In genomic region chr1:118047650-118048224, GRCh38 we compare ENCODE assay signal across 18 cellular contexts.
DNase-seq lines count a peak whose midpoint lies in the region; ATAC-seq, FAIRE-seq and TF ChIP-seq lines count a peak whose summit lies in the region.
"Had no signal": no experiment of that assay in that cellular context is flagged by ENCODE, and none has a peak within 500 bp of the region (broad histone marks: within the 10 kb centered on the region; RNA-seq: fewer than 3 reads in every experiment).

No MANE protein-coding gene starts in this region.

- H3K27me3 ChIP-seq in H9 (ENCODE audit: insufficient read depth, low read length) (no peaks in the 10 kb centered on the region), IMR-90 (ENCODE audit: control insufficient read depth, insufficient read depth, low read length) (no peaks in the 10 kb centered on the region), neuronal stem cell (ENCODE audit: control insufficient read depth in 3 of 3, insufficient read depth in 3 of 3, low read depth in 1 of 3, low read length in 3 of 3) (no peaks in the 10 kb centered on the region), upper lobe of left lung (no peaks in the 10 kb centered on the region)

- TF ChIP-seq EP300 in upper lobe of left lung (IDR thresholded peaks at IDR 0.05), result no peak

- H2AK5ac ChIP-seq in H9 (ENCODE audit: insufficient read length, low read length) (no peak overlapping the region), IMR-90 (ENCODE audit: low read depth, low read length) (no peak overlapping the region), neuronal stem cell (ENCODE audit: low read depth, low read length) (peak overlapping the region; percentile 63)

- WGBS in H9 (ENCODE audit: extremely low coverage, insufficient read length, low lambda C conversion rate), result no CpG with 5 or more reads among the region's 3 CpGs
- WGBS in IMR-90 (ENCODE audit: extremely low coverage in 2 of 2, insufficient read length in 1 of 2), 2 experiments, result 63% methylated on average over 1 of the region's 3 CpGs; no CpG with 5 or more reads in 1 of the 2 experiments
- no CpG with 5 or more reads among the region's 3 CpGs for WGBS in neuronal stem cell (ENCODE audit: extremely low coverage in 2 of 2, insufficient read length in 2 of 2, insufficient replicate concordance in 1 of 2), 2 donors
- 100% methylated on average over 2 of the region's 3 CpGs; no CpG with 5 or more reads in 1 of the 2 donors for WGBS in upper lobe of left lung, 2 donors

- no peaks in the 10 kb centered on the region for H3K23me2 ChIP-seq in H9 (ENCODE audit: insufficient read length, low read depth, low read length, poor library complexity, severe bottlenecking)

- intact Hi-C loops in IMR-90 (cut with micrococcal nuclease), result no loop called here

- H3K4me1 ChIP-seq in H9 (ENCODE audit: insufficient read depth, low read length) (no peaks in the 10 kb centered on the region), IMR-90 (ENCODE audit: control insufficient read depth, insufficient read depth, low read length) (no peaks in the 10 kb centered on the region), neuronal stem cell (ENCODE audit: control insufficient read depth in 2 of 2, insufficient read depth in 1 of 2, low read depth in 1 of 2, low read length in 2 of 2) (no peaks in the 10 kb centered on the region), upper lobe of left lung (no peaks in the 10 kb centered on the region)

- in situ Hi-C loops in IMR-90 (cut with MboI; ENCODE audit: low sequenced_read_pairs), result no loop called here

- dilution Hi-C loops in IMR-90 (cut with HindIII; ENCODE audit: low sequenced_read_pairs, unreplicated experiment), result no loop called here

- no peak for ATAC-seq in IMR-90 (ENCODE audit: low read depth)
- ATAC-seq in upper lobe of left lung (ENCODE audit: low FRiP score in 2 of 2), result peak; percentile 14 to 30
- ATAC-seq: HCT116 had no signal

- TF ChIP-seq CTCF in H9 (conservative IDR thresholded peaks at IDR 0.05) (no peak), IMR-90 (conservative IDR thresholded peaks at IDR 0.05; ENCODE audit: low read depth, low read length) (no peak), upper lobe of left lung (IDR thresholded peaks at IDR 0.05) (no peak)

- H3K4me3 ChIP-seq in IMR-90 (ENCODE audit: insufficient read depth, low read depth, low read length), result no peak overlapping the region
- no peak overlapping the region for H3K4me3 ChIP-seq in neuronal stem cell (ENCODE audit: low read length in 2 of 2)
- H3K4me3 ChIP-seq in upper lobe of left lung, result no peak overlapping the region

- no peak overlapping the region for H3K27ac Mint-ChIP-seq in H9
- H3K27ac Mint-ChIP-seq in activated naive CD4-positive, alpha-beta T cell treated with anti-CD3 and anti-CD28 coated beads, Interleukin-2, amount 10 ng/mL, durations not matched to agents 7 days and 5 days, result no peak overlapping the region
- H3K27ac Mint-ChIP-seq: CD4-positive, alpha-beta memory T cell had no signal

- H3K79me1 ChIP-seq in H9 (ENCODE audit: insufficient read depth, low read depth, low read length, poor library complexity, severe bottlenecking), result no peaks in the 10 kb centered on the region
- H3K79me1 ChIP-seq in IMR-90 (ENCODE audit: low read depth in 1 of 2, low read length in 2 of 2), result no peaks in the 10 kb centered on the region
- H3K79me1 ChIP-seq in neuronal stem cell (ENCODE audit: low read depth, low read length), result no peaks in the 10 kb centered on the region

- H3K56ac ChIP-seq in H9 (ENCODE audit: insufficient read length, low read depth, low read length), result no peak overlapping the region
- H3K56ac ChIP-seq in IMR-90 (ENCODE audit: extremely low read depth, insufficient read depth, low read length), result no peak overlapping the region

- H3K14ac ChIP-seq in H9 (ENCODE audit: insufficient read depth, low read length) (no peak overlapping the region; the same call in 1 of the 2 replicates), IMR-90 (replicated peaks; ENCODE audit: low read depth, low read length) (no peak overlapping the region), neuronal stem cell (ENCODE audit: low read length) (peak overlapping the region; percentile 94)

- H3K23ac ChIP-seq in H9 (ENCODE audit: insufficient read length, low read depth, low read length), result no peak overlapping the region
- no peak overlapping the region for H3K23ac ChIP-seq in IMR-90 (ENCODE audit: low read depth, low read length)
- peak overlapping the region; percentile 43 for H3K23ac ChIP-seq in neuronal stem cell (ENCODE audit: low read depth, low read length, poor library complexity)

- H3K27ac ChIP-seq in H9 (ENCODE audit: insufficient read length, low read depth, low read length) (no peak overlapping the region), IMR-90 (ENCODE audit: insufficient read depth, low read length) (no peak overlapping the region), neuronal stem cell (replicated peaks; ENCODE audit: low read length) (no peak overlapping the region), upper lobe of left lung (no peak overlapping the region)

- H2BK120ac ChIP-seq in H9 (ENCODE audit: low read depth, low read length, poor library complexity, severe bottlenecking), result no peak overlapping the region
- H2BK120ac ChIP-seq in IMR-90 (ENCODE audit: low read depth, low read length), result no peak overlapping the region
- no peak overlapping the region for H2BK120ac ChIP-seq in neuronal stem cell (ENCODE audit: low read depth, low read length)

- BruUV-seq in IMR-90 (replicated peaks; lab: Mats Ljungman, UMichigan), result no TSS peak

- H2BK12ac ChIP-seq in H9 (ENCODE audit: insufficient read length, low read depth, low read length), result no peak overlapping the region
- H2BK12ac ChIP-seq in neuronal stem cell (ENCODE audit: low read length), result no peak overlapping the region

- no peak for TF ChIP-seq RAD21 in IMR-90 (IDR thresholded peaks at IDR 0.05; ENCODE audit: low read length)

- H3K4me1 Mint-ChIP-seq in H9, result no peaks in the 10 kb centered on the region
- no peaks in the 10 kb centered on the region for H3K4me1 Mint-ChIP-seq in activated naive CD4-positive, alpha-beta T cell treated with anti-CD3 and anti-CD28 coated beads, Interleukin-2, amount 10 ng/mL, durations not matched to agents 7 days and 5 days
- H3K4me1 Mint-ChIP-seq: CD4-positive, alpha-beta memory T cell had no signal

- H3K9me3 ChIP-seq in H9 (ENCODE audit: control insufficient read depth, low read depth, low read length) (no peaks in the 10 kb centered on the region), IMR-90 (ENCODE audit: control insufficient read depth, insufficient read depth, low read length) (no peaks in the 10 kb centered on the region), neuronal stem cell (replicated peaks in 1 of 2; ENCODE audit: control insufficient read depth in 2 of 2, insufficient read depth in 1 of 2, low read depth in 1 of 2, low read length in 2 of 2) (no peaks in the 10 kb centered on the region), upper lobe of left lung (no peaks in the 10 kb centered on the region)

- H3K4ac ChIP-seq in H9 (ENCODE audit: low read depth, low read length) (no peak overlapping the region), IMR-90 (ENCODE audit: low read depth, low read length) (no peak overlapping the region), neuronal stem cell (ENCODE audit: low read length) (peak overlapping the region; percentile 53)

- H3K18ac ChIP-seq in H9 (ENCODE audit: insufficient read length, low read depth, low read length) (peak overlapping the region; percentile 30), IMR-90 (ENCODE audit: low read depth, low read length) (no peak overlapping the region), neuronal stem cell (ENCODE audit: low read length) (peak overlapping the region; percentile 57)

- H3T11ph ChIP-seq in H9 (ENCODE audit: low read length), result no peak overlapping the region

- H3K9ac ChIP-seq in H9 (ENCODE audit: extremely low read depth, insufficient read length, low read length) (no peak overlapping the region), IMR-90 (ENCODE audit: low read depth, low read length) (no peak overlapping the region), neuronal stem cell (ENCODE audit: low read depth, low read length, poor library complexity) (no peak overlapping the region)

- H4K20me1 ChIP-seq in H9 (ENCODE audit: control insufficient read depth, insufficient read depth, insufficient read length), result no peaks in the 10 kb centered on the region
- H4K20me1 ChIP-seq in IMR-90 (ENCODE audit: insufficient read depth, low read length), result no peaks in the 10 kb centered on the region

- no peak overlapping the region for H2AFZ ChIP-seq in H9 (ENCODE audit: low read length)
- H2AFZ ChIP-seq in IMR-90 (replicated peaks; ENCODE audit: low read length, poor library complexity), result peak overlapping the region; percentile 23
- no peak overlapping the region for H2AFZ ChIP-seq in neuronal stem cell (ENCODE audit: low read length)

- no peak overlapping the region for H4K91ac ChIP-seq in H9 (ENCODE audit: insufficient read length, low read depth, low read length)
- H4K91ac ChIP-seq in IMR-90 (ENCODE audit: insufficient read depth, low read depth, low read length), result no peak overlapping the region
- no peak overlapping the region for H4K91ac ChIP-seq in neuronal stem cell (ENCODE audit: low read depth, low read length, poor library complexity)

- no peak overlapping the region for H2AK9ac ChIP-seq in IMR-90 (replicated peaks; ENCODE audit: low read depth, low read length, poor library complexity)

- no peaks in the 10 kb centered on the region for H3K9me3 Mint-ChIP-seq in H9
- H3K9me3 Mint-ChIP-seq in activated naive CD4-positive, alpha-beta T cell treated with anti-CD3 and anti-CD28 coated beads, Interleukin-2, amount 10 ng/mL, durations not matched to agents 7 days and 5 days, result no peaks in the 10 kb centered on the region
- H3K9me3 Mint-ChIP-seq: CD4-positive, alpha-beta memory T cell had no signal

- TF ChIP-seq POLR2A in IMR-90 (IDR thresholded peaks at IDR 0.05; ENCODE audit: low read depth, low read length) (no peak), upper lobe of left lung (IDR thresholded peaks at IDR 0.05) (no peak), GM12892 (IDR thresholded peaks at IDR 0.05; ENCODE audit: low read depth, low read length) (no peak)

- H4K5ac ChIP-seq in H9 (ENCODE audit: insufficient read length, low read depth, low read length) (no peak overlapping the region), IMR-90 (ENCODE audit: low read depth, low read length) (no peak overlapping the region)

- no peaks in the 10 kb centered on the region for H3K27me3 Mint-ChIP-seq in H9 (ENCODE audit: low read depth)
- no peaks in the 10 kb centered on the region for H3K27me3 Mint-ChIP-seq in activated naive CD4-positive, alpha-beta T cell treated with anti-CD3 and anti-CD28 coated beads, Interleukin-2, amount 10 ng/mL, durations not matched to agents 7 days and 5 days

- no peaks in the 10 kb centered on the region for H3K9me1 ChIP-seq in IMR-90 (ENCODE audit: insufficient read depth, low read length)

- POLR2A ChIA-PET in IMR-90 (lab: Charles Lee; ENCODE audit: unreplicated experiment), result no interaction called here

- H2BK5ac ChIP-seq in H9 (ENCODE audit: insufficient read length, low read length) (no peak overlapping the region), IMR-90 (ENCODE audit: low read depth, low read length, poor library complexity, severe bottlenecking) (no peak overlapping the region), neuronal stem cell (ENCODE audit: low read length) (peak overlapping the region; percentile 71)

- H2BK15ac ChIP-seq in H9 (ENCODE audit: low read depth, low read length) (no peak overlapping the region), IMR-90 (ENCODE audit: low read depth, low read length) (no peak overlapping the region), neuronal stem cell (ENCODE audit: low read length) (peak overlapping the region; percentile 75)

- H3K4me3 Mint-ChIP-seq in H9, result no peak overlapping the region
- H3K4me3 Mint-ChIP-seq in activated naive CD4-positive, alpha-beta T cell treated with anti-CD3 and anti-CD28 coated beads, Interleukin-2, amount 10 ng/mL, durations not matched to agents 7 days and 5 days, result no peak overlapping the region
- H3K4me3 Mint-ChIP-seq: CD4-positive, alpha-beta memory T cell had no signal

- H3K79me2 ChIP-seq in H9 (ENCODE audit: insufficient read depth, low read length), result no peaks in the 10 kb centered on the region

- H3K36me3 Mint-ChIP-seq in H9 (ENCODE audit: insufficient read depth in 1 of 3, low read depth in 3 of 3), result no peaks in the 10 kb centered on the region
- H3K36me3 Mint-ChIP-seq in activated naive CD4-positive, alpha-beta T cell treated with anti-CD3 and anti-CD28 coated beads, Interleukin-2, amount 10 ng/mL, durations not matched to agents 7 days and 5 days, result no peaks in the 10 kb centered on the region
- H3K36me3 Mint-ChIP-seq: CD4-positive, alpha-beta memory T cell had no signal

- CTCF ChIA-PET in IMR-90 (lab: Yijun Ruan, JAX), result interaction anchor here (0.9 kb wide), 1 partner anchor 20 kb away, joined by 3 read pairs; no protein-coding TSS in a partner anchor
- CTCF ChIA-PET in activated naive CD4-positive, alpha-beta T cell treated with anti-CD3 and anti-CD28 coated beads, Interleukin-2, amount 10 ng/mL, durations not matched to agents 7 days and 5 days (lab: Charles Lee), result no interaction called here

- no peaks in the 10 kb centered on the region for H3K36me3 ChIP-seq in IMR-90 (ENCODE audit: control insufficient read depth, insufficient read depth, low read length)
- H3K36me3 ChIP-seq in neuronal stem cell (replicated peaks in 1 of 2; ENCODE audit: control insufficient read depth in 2 of 2, insufficient read depth in 2 of 2, low read length in 2 of 2), result no peaks in the 10 kb centered on the region
- no peaks in the 10 kb centered on the region for H3K36me3 ChIP-seq in upper lobe of left lung

- no peak for DNase-seq in H9
- no peak for DNase-seq in IMR-90
- DNase-seq in neuronal stem cell (ENCODE audit: low spot score), result no peak
- DNase-seq in upper lobe of left lung, result peak in 1 of 2 donors; percentile 21
- no peak for DNase-seq in GM12892 (ENCODE audit: insufficient read length)
- no peak for DNase-seq in activated naive CD4-positive, alpha-beta T cell treated with anti-CD3 and anti-CD28 coated beads, Interleukin-2, amount 10 ng/mL, durations not matched to agents 7 days and 5 days
- no peak for DNase-seq in amygdala (lab: John Stamatoyannopoulos, UW)
- DNase-seq: C1 segment of cervical spinal cord, Calu3, COR-L47, DMS53, DMS79 treated with DMSO at 0.1 percent for 48 hours, GF-D8, GOT3, H7 had no signal

- FAIRE-seq in GM12892 (lab: Jason Lieb, UNC), result no peak
- FAIRE-seq: GM12891 had no signal

- H3K4me2 ChIP-seq in H9 (ENCODE audit: insufficient read depth, insufficient read length, low read length), result no peak overlapping the region
- no peak overlapping the region for H3K4me2 ChIP-seq in IMR-90 (ENCODE audit: low read depth, low read length)
- no peak overlapping the region for H3K4me2 ChIP-seq in neuronal stem cell (ENCODE audit: insufficient read depth, low read length, poor library complexity, severe bottlenecking)

- H4K8ac ChIP-seq in H9 (replicated peaks; ENCODE audit: insufficient read length, low read depth, low read length), result no peak overlapping the region
- no peak overlapping the region for H4K8ac ChIP-seq in IMR-90 (ENCODE audit: low read depth in 2 of 2, low read length in 2 of 2)
- peak overlapping the region; percentile 65 for H4K8ac ChIP-seq in neuronal stem cell (ENCODE audit: low read depth, low read length)

- H2BK20ac ChIP-seq in H9 (ENCODE audit: low read depth, low read length, poor library complexity, severe bottlenecking) (no peak overlapping the region), IMR-90 (ENCODE audit: low read depth, low read length) (no peak overlapping the region)
